10 cellular contexts compared by ENCODE assay signal in the genomic region with DNA sequence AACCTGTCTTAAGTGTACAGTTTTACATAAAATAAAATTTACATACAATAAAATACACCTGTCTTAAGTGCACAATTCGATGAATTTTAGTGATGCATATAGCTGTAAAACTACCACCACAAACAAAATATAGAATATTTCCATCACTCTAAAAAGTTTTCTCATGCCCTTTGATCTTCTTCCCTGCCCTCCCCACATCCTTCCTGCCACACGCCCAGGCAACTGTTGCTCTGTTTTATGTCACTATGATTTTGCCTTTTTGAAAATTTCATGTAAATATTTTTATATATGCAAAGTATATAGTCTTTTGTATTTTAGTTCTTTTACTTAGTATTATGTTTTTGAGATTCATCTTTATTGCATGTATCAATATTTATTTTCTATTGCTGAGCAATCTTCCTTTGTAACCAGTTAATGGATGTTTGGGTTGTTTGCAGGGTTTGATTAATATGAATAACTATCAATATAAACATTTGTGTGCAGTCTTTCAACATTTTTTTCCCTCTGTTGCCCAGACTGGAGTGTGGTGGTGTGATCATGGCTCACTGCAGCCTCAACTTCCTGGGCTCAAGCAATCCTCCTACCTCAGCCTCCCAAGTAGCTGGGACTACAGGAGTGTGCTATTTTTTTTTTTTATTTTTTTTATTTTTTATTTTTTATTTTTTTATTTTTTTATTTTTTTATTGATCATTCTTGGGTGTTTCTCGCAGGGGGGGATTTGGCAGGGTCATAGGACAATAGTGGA. TPM values are rescaled to one million over a fixed set of nuclear protein-coding genes. Genes with fewer than 3 reads are reported as not detected.
DNase-seq lines count a peak whose midpoint lies in the region; ATAC-seq and TF ChIP-seq lines count a peak whose summit lies in the region.
"Had no signal": no experiment of that assay in that cellular context is flagged by ENCODE, and none has a peak within 500 bp of the region (broad histone marks: within the 10 kb centered on the region; RNA-seq: fewer than 3 reads in every experiment).

No MANE protein-coding gene starts in this region.

- H3K4me3 Mint-ChIP-seq in activated CD8-positive, alpha-beta T cell treated with anti-CD3 and anti-CD28 coated beads, Interleukin-2, amount 10 ng/mL, durations not matched to agents 7 days and 5 days: peak overlapping the region; percentile 51

- DNase-seq in stimulated activated CD4-positive, alpha-beta T cell treated with anti-CD3 and anti-CD28 coated beads, Interleukin-2, amount 100 ng/mL, for 24 hours: peak; percentile 30 to 50
- DNase-seq in stimulated activated CD4-positive, alpha-beta T cell treated with anti-CD3 and anti-CD28 coated beads, Interleukin-2, amount 100 ng/mL, for 48 hours: no peak
- peak; percentile 84 for DNase-seq in activated CD8-positive, alpha-beta T cell treated with anti-CD3 and anti-CD28 coated beads, Interleukin-2, amount 10 ng/mL, durations not matched to agents 7 days and 5 days
- DNase-seq in left colon: no peak
- DNase-seq in COR-L47 (lab: John Stamatoyannopoulos, UW): no peak
- DNase-seq in tibial artery: no peak
- DNase-seq in NCI-H187 treated with DMSO at 0.1 percent for 48 hours (lab: John Stamatoyannopoulos, UW): no peak
- DNase-seq: RPMI8226 had no signal

- no peaks in the 10 kb centered on the region for H3K9me3 ChIP-seq in tibial artery

- no peaks in the 10 kb centered on the region for H3K27me3 Mint-ChIP-seq in activated CD8-positive, alpha-beta T cell treated with anti-CD3 and anti-CD28 coated beads, Interleukin-2, amount 10 ng/mL, durations not matched to agents 7 days and 5 days (ENCODE audit: low read depth)

- CTCF ChIA-PET in activated CD8-positive, alpha-beta T cell treated with anti-CD3 and anti-CD28 coated beads, Interleukin-2, amount 10 ng/mL, durations not matched to agents 7 days and 5 days (lab: Charles Lee): interaction anchor here (0.8 to 1.2 kb wide), 3 partner anchors 11 to 35 kb away, joined by 3 to 4 read pairs (median 4); no protein-coding TSS in a partner anchor

- TF ChIP-seq CTCF in tibial artery (IDR thresholded peaks at IDR 0.05): no peak

- peaks cover 34% of the 10 kb centered on the region for H3K4me1 Mint-ChIP-seq in activated CD8-positive, alpha-beta T cell treated with anti-CD3 and anti-CD28 coated beads, Interleukin-2, amount 10 ng/mL, durations not matched to agents 7 days and 5 days (ENCODE audit: low read depth)

- no peaks in the 10 kb centered on the region for H3K4me1 ChIP-seq in tibial artery

- peak; percentile 90 for ATAC-seq in activated CD8-positive, alpha-beta T cell treated with anti-CD3 and anti-CD28 coated beads, Interleukin-2, amount 10 ng/mL, durations not matched to agents 7 days and 5 days
- ATAC-seq in left colon: peak; percentile 87
- no peak for ATAC-seq in GM18909 (IDR thresholded peaks at IDR 0.05; ENCODE audit: poor library complexity, unreplicated experiment)

- H3K27ac ChIP-seq in tibial artery: no peak overlapping the region

- H3K9me3 Mint-ChIP-seq in activated CD8-positive, alpha-beta T cell treated with anti-CD3 and anti-CD28 coated beads, Interleukin-2, amount 10 ng/mL, durations not matched to agents 7 days and 5 days (ENCODE audit: insufficient read depth): no peaks in the 10 kb centered on the region

- no peaks in the 10 kb centered on the region for H3K27me3 ChIP-seq in tibial artery

- intact Hi-C loops in left colon (cut with DNase I, micrococcal nuclease): no loop called here
- intact Hi-C loops in tibial artery (cut with DNase I; ENCODE audit: low total_unique reads): no loop called here

- POLR2A ChIA-PET in activated CD8-positive, alpha-beta T cell treated with anti-CD3 and anti-CD28 coated beads, Interleukin-2, amount 10 ng/mL, durations not matched to agents 7 days and 5 days (lab: Charles Lee): interaction anchor here (0.6 to 1.4 kb wide), 5 partner anchors 25 to 120 kb away, joined by 3 to 7 read pairs (median 4); no protein-coding TSS in a partner anchor

- no peaks in the 10 kb centered on the region for H3K36me3 ChIP-seq in tibial artery

- H3K27ac Mint-ChIP-seq in activated CD8-positive, alpha-beta T cell treated with anti-CD3 and anti-CD28 coated beads, Interleukin-2, amount 10 ng/mL, durations not matched to agents 7 days and 5 days: peak overlapping the region; percentile 89

- peaks cover 8% of the 10 kb centered on the region for H3K36me3 Mint-ChIP-seq in activated CD8-positive, alpha-beta T cell treated with anti-CD3 and anti-CD28 coated beads, Interleukin-2, amount 10 ng/mL, durations not matched to agents 7 days and 5 days (ENCODE audit: low read depth)

- no peak overlapping the region for H3K4me3 ChIP-seq in tibial artery
- H3K4me3 ChIP-seq: skin epidermis had no signal

RNA-seq across cellular contexts. Expression of a gene that starts 23.7 kb away (rescaled TPM):
- 100 to 1,000 TPM; 318 to 346 TPM for total RNA-seq in activated CD8-positive, alpha-beta T cell treated with anti-CD3 and anti-CD28 coated beads, Interleukin-2, amount 10 ng/mL, durations not matched to agents 7 days and 5 days
- total RNA-seq in left colon: 10 to 100 TPM; 25.2 to 42.8 TPM

Comparison
In these comparisons a context has a peak if more than half of its experiments do, and no peak if none do; other contexts are left out.
1. DNase-seq: peak in stimulated activated CD4-positive, alpha-beta T cell treated with anti-CD3 and anti-CD28 coated beads, Interleukin-2, amount 100 ng/mL, for 24 hours (2 of 2) and activated CD8-positive, alpha-beta T cell treated with anti-CD3 and anti-CD28 coated beads, Interleukin-2, amount 10 ng/mL, durations not matched to agents 7 days and 5 days (single experiment); none in stimulated activated CD4-positive, alpha-beta T cell treated with anti-CD3 and anti-CD28 coated beads, Interleukin-2, amount 100 ng/mL, for 48 hours (0 of 2), left colon (0 of 2), COR-L47 (single experiment), tibial artery (0 of 2) and NCI-H187 treated with DMSO at 0.1 percent for 48 hours (single experiment).
2. RNA of a gene that starts 23.7 kb away (total RNA-seq): 318 to 346 TPM in activated CD8-positive, alpha-beta T cell treated with anti-CD3 and anti-CD28 coated beads, Interleukin-2, amount 10 ng/mL, durations not matched to agents 7 days and 5 days; 25.2 to 42.8 TPM in left colon; every median in the first group is over 4 times any median in the second.